In the genomic region with DNA sequence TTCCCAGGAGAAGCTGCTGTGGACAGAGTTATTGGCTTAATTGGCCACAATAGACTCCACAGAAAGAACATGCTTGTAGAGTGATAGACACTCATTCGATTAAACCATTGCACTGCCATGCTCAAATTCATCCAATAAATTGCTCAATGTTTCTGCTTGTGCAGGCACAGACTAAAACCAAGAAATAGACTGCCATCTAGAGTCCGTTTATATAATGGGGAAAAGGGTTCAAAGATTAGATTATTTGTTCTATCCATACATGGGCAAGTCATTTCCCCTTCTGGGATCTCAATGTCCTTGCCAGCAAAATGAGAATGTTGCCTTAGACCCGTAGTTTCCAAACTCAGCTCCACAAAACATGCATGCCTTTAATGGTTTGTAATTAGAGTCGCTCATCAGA, we compare ENCODE assay signal across 8 cellular contexts. TPM values are rescaled to one million over a fixed set of nuclear protein-coding genes. Genes with fewer than 3 reads are reported as not detected.
DNase-seq lines count a peak whose midpoint lies in the region; ATAC-seq and TF ChIP-seq lines count a peak whose summit lies in the region.

No MANE protein-coding gene starts in this region.

- H3K4ac ChIP-seq in mesenchymal stem cell (ENCODE audit: low read depth in 1 of 2, low read length in 2 of 2), result no peak overlapping the region

- no peak overlapping the region for H3K4me2 ChIP-seq in mesenchymal stem cell (ENCODE audit: low read length, poor library complexity, severe bottlenecking)

- H3K9me3 Mint-ChIP-seq in activated CD8-positive, alpha-beta T cell treated with anti-CD3 and anti-CD28 coated beads for 36 hours, result no peaks in the 10 kb centered on the region
- no peaks in the 10 kb centered on the region for H3K9me3 Mint-ChIP-seq in activated CD8-positive, alpha-beta T cell treated with anti-CD3 and anti-CD28 coated beads, Interleukin-2, amount 10 ng/mL, durations not matched to agents 7 days and 5 days (ENCODE audit: insufficient read depth)
- no peaks in the 10 kb centered on the region for H3K9me3 Mint-ChIP-seq in CD4-positive, alpha-beta memory T cell
- no peaks in the 10 kb centered on the region for H3K9me3 Mint-ChIP-seq in activated T-cell treated with anti-CD3 and anti-CD28 coated beads, Interleukin-2, amount 50 U/mL, for 72 hours

- no peak overlapping the region for H4K91ac ChIP-seq in mesenchymal stem cell (ENCODE audit: low read length)

- no peaks in the 10 kb centered on the region for H3K79me1 ChIP-seq in mesenchymal stem cell (replicated peaks; ENCODE audit: low read length, poor library complexity, severe bottlenecking)

- no peak for ATAC-seq in activated CD8-positive, alpha-beta T cell treated with anti-CD3 and anti-CD28 coated beads for 36 hours
- ATAC-seq in activated CD8-positive, alpha-beta T cell treated with anti-CD3 and anti-CD28 coated beads, Interleukin-2, amount 10 ng/mL, durations not matched to agents 7 days and 5 days, result no peak
- ATAC-seq in activated T-cell treated with anti-CD3 and anti-CD28 coated beads, Interleukin-2, amount 50 U/mL, for 72 hours (replicated peaks in 1 of 2), result no peak

- H2BK120ac ChIP-seq in mesenchymal stem cell (ENCODE audit: low read depth, low read length), result no peak overlapping the region

- H2BK12ac ChIP-seq in mesenchymal stem cell (ENCODE audit: low read length in 2 of 2), result no peak overlapping the region

- peaks cover 3% of the 10 kb centered on the region for H3K4me1 ChIP-seq in mesenchymal stem cell (ENCODE audit: control insufficient read depth, insufficient read depth, low read depth, low read length)
- H3K4me1 ChIP-seq in CD4-positive, alpha-beta memory T cell (ENCODE audit: insufficient read depth, low read length), result peaks cover 7% of the 10 kb centered on the region

- peaks cover 2% of the 10 kb centered on the region for H3K4me1 Mint-ChIP-seq in activated CD8-positive, alpha-beta T cell treated with anti-CD3 and anti-CD28 coated beads for 36 hours (ENCODE audit: low read depth)
- H3K4me1 Mint-ChIP-seq in activated CD8-positive, alpha-beta T cell treated with anti-CD3 and anti-CD28 coated beads, Interleukin-2, amount 10 ng/mL, durations not matched to agents 7 days and 5 days (ENCODE audit: low read depth), result peaks cover 16% of the 10 kb centered on the region
- H3K4me1 Mint-ChIP-seq in CD4-positive, alpha-beta memory T cell, result peaks cover 5 to 12% (median 9%) of the 10 kb centered on the region in 4 donors
- peaks cover 6% of the 10 kb centered on the region for H3K4me1 Mint-ChIP-seq in activated T-cell treated with anti-CD3 and anti-CD28 coated beads, Interleukin-2, amount 50 U/mL, for 72 hours (ENCODE audit: low read depth)

- no peaks in the 10 kb centered on the region for H3K9me3 ChIP-seq in mesenchymal stem cell (ENCODE audit: control insufficient read depth, low read length)
- no peaks in the 10 kb centered on the region for H3K9me3 ChIP-seq in CD4-positive, alpha-beta memory T cell (ENCODE audit: control insufficient read depth in 1 of 2, low read length in 2 of 2)

- H3K36me3 ChIP-seq in brain microvascular endothelial cell (replicated peaks) (no peaks in the 10 kb centered on the region), mesenchymal stem cell (ENCODE audit: control insufficient read depth in 1 of 2, insufficient read depth in 2 of 2, low read depth in 1 of 2, low read length in 2 of 2) (no peaks in the 10 kb centered on the region)
- H3K36me3 ChIP-seq in CD4-positive, alpha-beta memory T cell (ENCODE audit: insufficient read depth, low read length), result no peaks in the 10 kb centered on the region

- CTCF ChIA-PET in activated CD8-positive, alpha-beta T cell treated with anti-CD3 and anti-CD28 coated beads for 36 hours (lab: Charles Lee), result interaction anchor here (1.6 kb wide), 1 partner anchor 31 kb away, joined by 5 read pairs; no protein-coding TSS in a partner anchor
- CTCF ChIA-PET in activated CD8-positive, alpha-beta T cell treated with anti-CD3 and anti-CD28 coated beads, Interleukin-2, amount 10 ng/mL, durations not matched to agents 7 days and 5 days (lab: Charles Lee), result interaction anchor here (1.1 kb wide), 1 partner anchor 14 kb away, joined by 3 read pairs; no protein-coding TSS in a partner anchor
- CTCF ChIA-PET in CD4-positive, alpha-beta memory T cell (lab: Charles Lee; ENCODE audit: partially characterized antibody), result interaction anchor here (1.2 to 1.4 kb wide), 2 partner anchors 27 to 35 kb away, joined by 3 to 5 read pairs; no protein-coding TSS in a partner anchor

- H3K36me3 Mint-ChIP-seq in activated CD8-positive, alpha-beta T cell treated with anti-CD3 and anti-CD28 coated beads for 36 hours (ENCODE audit: low read depth), result no peaks in the 10 kb centered on the region
- H3K36me3 Mint-ChIP-seq in activated CD8-positive, alpha-beta T cell treated with anti-CD3 and anti-CD28 coated beads, Interleukin-2, amount 10 ng/mL, durations not matched to agents 7 days and 5 days (ENCODE audit: low read depth), result no peaks in the 10 kb centered on the region
- H3K36me3 Mint-ChIP-seq in CD4-positive, alpha-beta memory T cell, result no peaks in the 10 kb centered on the region
- H3K36me3 Mint-ChIP-seq in activated T-cell treated with anti-CD3 and anti-CD28 coated beads, Interleukin-2, amount 50 U/mL, for 72 hours (ENCODE audit: insufficient read depth in 2 of 2), result no peaks in the 10 kb centered on the region

- no peak overlapping the region for H3K23ac ChIP-seq in mesenchymal stem cell (ENCODE audit: low read length in 2 of 2)

- H3K4me3 ChIP-seq in brain microvascular endothelial cell (ENCODE audit: low read depth, low read length) (no peak overlapping the region), mesenchymal stem cell (ENCODE audit: insufficient read depth in 1 of 2, low read depth in 1 of 2, low read length in 2 of 2) (no peak overlapping the region)
- no peak overlapping the region for H3K4me3 ChIP-seq in CD4-positive, alpha-beta memory T cell (ENCODE audit: low read length in 2 of 2)

- no peaks in the 10 kb centered on the region for H3K27me3 ChIP-seq in brain microvascular endothelial cell (replicated peaks)
- peaks cover 0 to 16% of the 10 kb centered on the region in 2 experiments for H3K27me3 ChIP-seq in mesenchymal stem cell (ENCODE audit: control insufficient read depth in 1 of 2, insufficient read depth in 1 of 2, low read length in 2 of 2)
- H3K27me3 ChIP-seq in CD4-positive, alpha-beta memory T cell (ENCODE audit: insufficient read depth, low read length), result no peaks in the 10 kb centered on the region

- H2BK15ac ChIP-seq in mesenchymal stem cell (ENCODE audit: low read depth, poor library complexity, severe bottlenecking), result no peak overlapping the region

- no peak overlapping the region for H2AFZ ChIP-seq in mesenchymal stem cell (ENCODE audit: low read depth, low read length)

- H3K18ac ChIP-seq in mesenchymal stem cell (ENCODE audit: low read depth in 1 of 2, low read length in 2 of 2), result no peak overlapping the region

- no peak overlapping the region for H3K4me3 Mint-ChIP-seq in activated CD8-positive, alpha-beta T cell treated with anti-CD3 and anti-CD28 coated beads for 36 hours
- no peak overlapping the region for H3K4me3 Mint-ChIP-seq in activated CD8-positive, alpha-beta T cell treated with anti-CD3 and anti-CD28 coated beads, Interleukin-2, amount 10 ng/mL, durations not matched to agents 7 days and 5 days
- H3K4me3 Mint-ChIP-seq in CD4-positive, alpha-beta memory T cell, result no peak overlapping the region
- H3K4me3 Mint-ChIP-seq in activated T-cell treated with anti-CD3 and anti-CD28 coated beads, Interleukin-2, amount 50 U/mL, for 72 hours, result no peak overlapping the region

- no peak overlapping the region for H3K27ac Mint-ChIP-seq in activated CD8-positive, alpha-beta T cell treated with anti-CD3 and anti-CD28 coated beads for 36 hours
- no peak overlapping the region for H3K27ac Mint-ChIP-seq in activated CD8-positive, alpha-beta T cell treated with anti-CD3 and anti-CD28 coated beads, Interleukin-2, amount 10 ng/mL, durations not matched to agents 7 days and 5 days
- no peak overlapping the region for H3K27ac Mint-ChIP-seq in CD4-positive, alpha-beta memory T cell
- H3K27ac Mint-ChIP-seq in activated T-cell treated with anti-CD3 and anti-CD28 coated beads, Interleukin-2, amount 50 U/mL, for 72 hours, result no peak overlapping the region

- DNase-seq in activated CD8-positive, alpha-beta T cell treated with anti-CD3 and anti-CD28 coated beads for 36 hours, result no peak
- DNase-seq in activated CD8-positive, alpha-beta T cell treated with anti-CD3 and anti-CD28 coated beads, Interleukin-2, amount 10 ng/mL, durations not matched to agents 7 days and 5 days, result no peak
- DNase-seq in NCI-H2227 treated with DMSO at 0.1 percent for 48 hours (lab: John Stamatoyannopoulos, UW) (peak; percentile 68), brain microvascular endothelial cell (no peak), mesenchymal stem cell (peak; percentile 56)
- no peak for DNase-seq in CD4-positive, alpha-beta memory T cell
- no peak for DNase-seq in activated naive CD4-positive, alpha-beta T cell treated with anti-CD3 and anti-CD28 coated beads, Interleukin-2, amount 50 U/mL, for 16 hours
- no peak for DNase-seq in activated T-cell treated with anti-CD3 and anti-CD28 coated beads, Interleukin-2, amount 50 U/mL, for 72 hours

- POLR2A ChIA-PET in activated CD8-positive, alpha-beta T cell treated with anti-CD3 and anti-CD28 coated beads for 36 hours (lab: Charles Lee), result no interaction called here
- POLR2A ChIA-PET in activated CD8-positive, alpha-beta T cell treated with anti-CD3 and anti-CD28 coated beads, Interleukin-2, amount 10 ng/mL, durations not matched to agents 7 days and 5 days (lab: Charles Lee), result no interaction called here
- POLR2A ChIA-PET in CD4-positive, alpha-beta memory T cell (lab: Charles Lee; ENCODE audit: partially characterized antibody), result no interaction called here

- H2BK5ac ChIP-seq in mesenchymal stem cell (ENCODE audit: low read depth, low read length, poor library complexity, severe bottlenecking), result no peak overlapping the region

- H2AK5ac ChIP-seq in mesenchymal stem cell (ENCODE audit: low read length, severe bottlenecking), result no peak overlapping the region

- no peak overlapping the region for H4K8ac ChIP-seq in mesenchymal stem cell (ENCODE audit: low read length)

- H3K14ac ChIP-seq in mesenchymal stem cell (ENCODE audit: low read length in 2 of 2), result no peak overlapping the region

- WGBS in mesenchymal stem cell, result no CpG with 5 or more reads among the region's 4 CpGs

- intact Hi-C loops in activated CD8-positive, alpha-beta T cell treated with anti-CD3 and anti-CD28 coated beads for 36 hours (cut with micrococcal nuclease), result no loop called here
- intact Hi-C loops in CD4-positive, alpha-beta memory T cell (cut with micrococcal nuclease), result loop anchor here (1.0 kb wide), 1 partner anchor 34 kb away; no protein-coding TSS in a partner anchor

- peak; percentile 32 for TF ChIP-seq CTCF in activated CD8-positive, alpha-beta T cell treated with anti-CD3 and anti-CD28 coated beads for 36 hours (IDR thresholded peaks at IDR 0.05)
- TF ChIP-seq CTCF in brain microvascular endothelial cell (IDR thresholded peaks at IDR 0.05; ENCODE audit: low read depth, low read length, missing control alignments), result peak; percentile 32

- in situ Hi-C loops in brain microvascular endothelial cell (cut with HindIII; ENCODE audit: low pct_ligation_motif_present, low sequenced_read_pairs), result no loop called here

- H3K27me3 Mint-ChIP-seq in activated CD8-positive, alpha-beta T cell treated with anti-CD3 and anti-CD28 coated beads for 36 hours, result peaks cover 3% of the 10 kb centered on the region
- H3K27me3 Mint-ChIP-seq in activated CD8-positive, alpha-beta T cell treated with anti-CD3 and anti-CD28 coated beads, Interleukin-2, amount 10 ng/mL, durations not matched to agents 7 days and 5 days (ENCODE audit: low read depth), result peaks cover 3% of the 10 kb centered on the region
- H3K27me3 Mint-ChIP-seq in CD4-positive, alpha-beta memory T cell, result peaks cover 0 to 1% of the 10 kb centered on the region in 2 donors
- peaks cover 53% of the 10 kb centered on the region for H3K27me3 Mint-ChIP-seq in activated T-cell treated with anti-CD3 and anti-CD28 coated beads, Interleukin-2, amount 50 U/mL, for 72 hours (ENCODE audit: low read depth)

- H3K27ac ChIP-seq in brain microvascular endothelial cell, result no peak overlapping the region
- no peak overlapping the region for H3K27ac ChIP-seq in mesenchymal stem cell (ENCODE audit: low read length, poor library complexity, severe bottlenecking)
- H3K27ac ChIP-seq in CD4-positive, alpha-beta memory T cell (ENCODE audit: low read depth, low read length), result no peak overlapping the region

- peak overlapping the region; percentile 50 for H3K9ac ChIP-seq in mesenchymal stem cell (ENCODE audit: low read length)

RNA-seq across cellular contexts. Expression of gene SMIM10, which starts 8.7 kb away (rescaled TPM):
- total RNA-seq in activated CD8-positive, alpha-beta T cell treated with anti-CD3 and anti-CD28 coated beads for 36 hours, result 1 to 10 TPM; 1.7 to 2.1 TPM
- total RNA-seq in activated CD8-positive, alpha-beta T cell treated with anti-CD3 and anti-CD28 coated beads, Interleukin-2, amount 10 ng/mL, durations not matched to agents 7 days and 5 days, result under 1 TPM; 0.52 to 0.71 TPM
- 45.2 TPM for polyA plus RNA-seq in mesenchymal stem cell (2013, experiment 1 of 2)
- polyA plus RNA-seq in mesenchymal stem cell (2013, experiment 2 of 2), result 44.2 TPM
- total RNA-seq in CD4-positive, alpha-beta memory T cell, result not detected
- polyA plus RNA-seq in CD4-positive, alpha-beta memory T cell, result not detected
- total RNA-seq in activated T-cell treated with anti-CD3 and anti-CD28 coated beads, Interleukin-2, amount 50 U/mL, for 72 hours, result under 1 TPM; 0.88 to 0.99 TPM

RNA-seq across cellular contexts. Expression of gene RTL8B, which starts 22.9 kb away (rescaled TPM):
- total RNA-seq in activated CD8-positive, alpha-beta T cell treated with anti-CD3 and anti-CD28 coated beads for 36 hours, result 1 to 10 TPM; 1.5 TPM
- total RNA-seq in activated CD8-positive, alpha-beta T cell treated with anti-CD3 and anti-CD28 coated beads, Interleukin-2, amount 10 ng/mL, durations not matched to agents 7 days and 5 days, result under 1 TPM; 0.26 to 0.31 TPM
- 33.9 TPM for polyA plus RNA-seq in mesenchymal stem cell (2013, experiment 1 of 2)
- 34.3 TPM for polyA plus RNA-seq in mesenchymal stem cell (2013, experiment 2 of 2)
- total RNA-seq in CD4-positive, alpha-beta memory T cell, result under 1 TPM; 0.38 to 0.64 TPM
- polyA plus RNA-seq in CD4-positive, alpha-beta memory T cell, result under 1 TPM; 0.11 to 0.35 TPM
- total RNA-seq in activated T-cell treated with anti-CD3 and anti-CD28 coated beads, Interleukin-2, amount 50 U/mL, for 72 hours, result under 1 TPM; 0.38 to 0.51 TPM

RNA-seq across cellular contexts. Expression of gene RTL8C, which starts 32.7 kb away (rescaled TPM):
- total RNA-seq in activated CD8-positive, alpha-beta T cell treated with anti-CD3 and anti-CD28 coated beads for 36 hours, result 10 to 100 TPM; 26.9 to 28.6 TPM
- 10 to 100 TPM; 24.5 to 27.0 TPM for total RNA-seq in activated CD8-positive, alpha-beta T cell treated with anti-CD3 and anti-CD28 coated beads, Interleukin-2, amount 10 ng/mL, durations not matched to agents 7 days and 5 days
- 359 TPM for polyA plus RNA-seq in mesenchymal stem cell (2013, experiment 1 of 2)
- 349 TPM for polyA plus RNA-seq in mesenchymal stem cell (2013, experiment 2 of 2)
- total RNA-seq in CD4-positive, alpha-beta memory T cell, result 10 to 100 TPM; 18.5 to 21.0 TPM
- 10 to 100 TPM; 19.4 to 29.2 TPM for polyA plus RNA-seq in CD4-positive, alpha-beta memory T cell
- 10 to 100 TPM; 16.0 to 19.6 TPM for total RNA-seq in activated T-cell treated with anti-CD3 and anti-CD28 coated beads, Interleukin-2, amount 50 U/mL, for 72 hours

RNA-seq across cellular contexts. Expression of gene RTL8A, which starts 52.5 kb away (rescaled TPM):
- 1 to 10 TPM; 8.6 to 8.8 TPM for total RNA-seq in activated CD8-positive, alpha-beta T cell treated with anti-CD3 and anti-CD28 coated beads for 36 hours
- 10 to 100 TPM; 12.9 to 13.6 TPM for total RNA-seq in activated CD8-positive, alpha-beta T cell treated with anti-CD3 and anti-CD28 coated beads, Interleukin-2, amount 10 ng/mL, durations not matched to agents 7 days and 5 days
- 133 TPM for polyA plus RNA-seq in mesenchymal stem cell (2013, experiment 1 of 2)
- 133 TPM for polyA plus RNA-seq in mesenchymal stem cell (2013, experiment 2 of 2)
- total RNA-seq in CD4-positive, alpha-beta memory T cell, result 10 to 100 TPM; 15.6 to 15.9 TPM
- polyA plus RNA-seq in CD4-positive, alpha-beta memory T cell, result 10 to 100 TPM; 12.0 to 30.1 TPM
- total RNA-seq in activated T-cell treated with anti-CD3 and anti-CD28 coated beads, Interleukin-2, amount 50 U/mL, for 72 hours, result 10 to 100 TPM; 14.6 to 14.7 TPM

Comparison
In these comparisons a context has a peak if more than half of its experiments do, and no peak if none do; other contexts are left out.
1. DNase-seq: peak in NCI-H2227 treated with DMSO at 0.1 percent for 48 hours (single experiment) and mesenchymal stem cell (single experiment); none in activated CD8-positive, alpha-beta T cell treated with anti-CD3 and anti-CD28 coated beads for 36 hours (single experiment), activated CD8-positive, alpha-beta T cell treated with anti-CD3 and anti-CD28 coated beads, Interleukin-2, amount 10 ng/mL, durations not matched to agents 7 days and 5 days (single experiment), brain microvascular endothelial cell (single experiment), CD4-positive, alpha-beta memory T cell (0 of 5), activated naive CD4-positive, alpha-beta T cell treated with anti-CD3 and anti-CD28 coated beads, Interleukin-2, amount 50 U/mL, for 16 hours (single experiment) and activated T-cell treated with anti-CD3 and anti-CD28 coated beads, Interleukin-2, amount 50 U/mL, for 72 hours (0 of 2).